1 cellular context compared by ENCODE assay signal in genomic region chr2:168889635-168890005, GRCh38.
TF ChIP-seq lines count a peak whose summit lies in the region.

No MANE protein-coding gene starts in this region.

TF ChIP-seq in K562, 482 proteins besides CTCF, POLR2A, EP300 and RAD21:
- TF ChIP-seq HIVEP1 (CRISPR knock-in tag; IDR thresholded peaks at IDR 0.05) (no peak), ERF (CRISPR knock-in tag; IDR thresholded peaks at IDR 0.05) (no peak), MED1 (CRISPR knock-in tag; IDR thresholded peaks at IDR 0.05; ENCODE audit: borderline replicate concordance) (no peak), RBM14 (IDR thresholded peaks at IDR 0.05; ENCODE audit: borderline replicate concordance, insufficient read depth, low read depth, low read length) (no peak), HNRNPUL1 (IDR thresholded peaks at IDR 0.05; ENCODE audit: low read length) (no peak), PURB (CRISPR knock-in tag; IDR thresholded peaks at IDR 0.05; ENCODE audit: low read depth) (no peak), PCBP2 (IDR thresholded peaks at IDR 0.05; ENCODE audit: low read depth, low read length, poor library complexity, severe bottlenecking) (no peak), ZNF175 (CRISPR knock-in tag; IDR thresholded peaks at IDR 0.05; ENCODE audit: low read depth) (no peak)
- TF ChIP-seq, protein P1, sequence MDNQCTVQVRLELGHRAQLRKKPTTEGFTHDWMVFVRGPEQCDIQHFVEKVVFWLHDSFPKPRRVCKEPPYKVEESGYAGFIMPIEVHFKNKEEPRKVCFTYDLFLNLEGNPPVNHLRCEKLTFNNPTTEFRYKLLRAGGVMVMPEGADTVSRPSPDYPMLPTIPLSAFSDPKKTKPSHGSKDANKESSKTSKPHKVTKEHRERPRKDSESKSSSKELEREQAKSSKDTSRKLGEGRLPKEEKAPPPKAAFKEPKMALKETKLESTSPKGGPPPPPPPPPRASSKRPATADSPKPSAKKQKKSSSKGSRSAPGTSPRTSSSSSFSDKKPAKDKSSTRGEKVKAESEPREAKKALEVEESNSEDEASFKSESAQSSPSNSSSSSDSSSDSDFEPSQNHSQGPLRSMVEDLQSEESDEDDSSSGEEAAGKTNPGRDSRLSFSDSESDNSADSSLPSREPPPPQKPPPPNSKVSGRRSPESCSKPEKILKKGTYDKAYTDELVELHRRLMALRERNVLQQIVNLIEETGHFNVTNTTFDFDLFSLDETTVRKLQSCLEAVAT (IDR thresholded peaks at IDR 0.05) = no peak
- TF ChIP-seq, protein P2, sequence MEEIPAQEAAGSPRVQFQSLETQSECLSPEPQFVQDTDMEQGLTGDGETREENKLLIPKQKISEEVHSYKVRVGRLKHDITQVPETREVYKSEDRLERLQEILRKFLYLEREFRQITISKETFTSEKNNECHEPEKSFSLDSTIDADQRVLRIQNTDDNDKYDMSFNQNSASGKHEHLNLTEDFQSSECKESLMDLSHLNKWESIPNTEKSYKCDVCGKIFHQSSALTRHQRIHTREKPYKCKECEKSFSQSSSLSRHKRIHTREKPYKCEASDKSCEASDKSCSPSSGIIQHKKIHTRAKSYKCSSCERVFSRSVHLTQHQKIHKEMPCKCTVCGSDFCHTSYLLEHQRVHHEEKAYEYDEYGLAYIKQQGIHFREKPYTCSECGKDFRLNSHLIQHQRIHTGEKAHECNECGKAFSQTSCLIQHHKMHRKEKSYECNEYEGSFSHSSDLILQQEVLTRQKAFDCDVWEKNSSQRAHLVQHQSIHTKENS (CRISPR knock-in tag; IDR thresholded peaks at IDR 0.05) = no peak
